In the genomic region with DNA sequence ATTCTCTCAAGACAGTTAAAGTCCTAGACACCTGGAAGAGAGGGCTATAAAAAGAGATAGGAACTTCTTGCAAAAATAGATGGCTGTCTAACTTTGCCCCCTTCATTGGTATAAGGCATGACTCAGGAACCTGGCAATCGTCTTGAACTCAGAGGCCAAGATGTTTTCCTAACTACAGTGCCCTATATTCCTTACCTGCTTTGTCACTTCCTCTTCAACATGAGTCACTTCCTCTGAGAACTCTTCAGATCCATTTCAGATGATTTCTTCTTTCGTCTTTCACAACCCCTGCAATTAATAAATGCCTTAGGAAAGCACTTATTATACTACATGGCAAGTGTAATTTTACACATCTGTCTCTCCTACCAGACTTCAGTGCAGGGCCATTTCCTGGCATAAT, we compare ENCODE assay signal across 12 cellular contexts.
DNase-seq lines count a peak whose midpoint lies in the region; ATAC-seq and TF ChIP-seq lines count a peak whose summit lies in the region.
"Had no signal": no experiment of that assay in that cellular context is flagged by ENCODE, and none has a peak within 500 bp of the region (broad histone marks: within the 10 kb centered on the region; RNA-seq: fewer than 3 reads in every experiment).

No MANE protein-coding gene starts in this region.

- H2AFZ ChIP-seq in mesenchymal stem cell (ENCODE audit: low read depth, low read length), result no peak overlapping the region

- peak; percentile 6 for DNase-seq in GF-D8 (lab: John Stamatoyannopoulos, UW)
- DNase-seq in NB4 (ENCODE audit: low read depth), result peak; percentile 54
- DNase-seq in astrocyte of the spinal cord (ENCODE audit: low read depth, low spot score), result peak; percentile 58
- DNase-seq in mesenchymal stem cell, result peak; percentile 62
- DNase-seq in 8988T, result no peak
- no peak for DNase-seq in NCI-H2171 (lab: John Stamatoyannopoulos, UW)
- no peak for DNase-seq in sciatic nerve (ENCODE audit: low spot score)
- DNase-seq: H7, NCI-H1092 had no signal

- ATAC-seq in HG02610 (IDR thresholded peaks at IDR 0.05; ENCODE audit: unreplicated experiment) (no peak), sciatic nerve (no peak)
- ATAC-seq: GM12878 had no signal

- H3K4me3 ChIP-seq in NB4 (ENCODE audit: low read depth, low read length), result no peak overlapping the region
- H3K4me3 ChIP-seq in astrocyte of the spinal cord (ENCODE audit: low read depth, low read length), result no peak overlapping the region
- no peak overlapping the region for H3K4me3 ChIP-seq in mesenchymal stem cell (ENCODE audit: insufficient read depth in 1 of 2, low read depth in 1 of 2, low read length in 2 of 2)
- H3K4me3 ChIP-seq: GM12878, skin epidermis had no signal

- no peak for TF ChIP-seq POLR2A in NB4 (IDR thresholded peaks at IDR 0.05; ENCODE audit: extremely low read depth, insufficient read length)

- no peaks in the 10 kb centered on the region for H3K27me3 ChIP-seq in mesenchymal stem cell (ENCODE audit: control insufficient read depth in 1 of 2, insufficient read depth in 1 of 2, low read length in 2 of 2)

- 14% methylated on average over 2 of the region's 2 CpGs for WGBS in mesenchymal stem cell

- no peak overlapping the region for H2BK5ac ChIP-seq in mesenchymal stem cell (ENCODE audit: low read depth, low read length, poor library complexity, severe bottlenecking)

- intact Hi-C loops in sciatic nerve (cut with DNase I), result no loop called here

- H3K79me1 ChIP-seq in mesenchymal stem cell (replicated peaks; ENCODE audit: low read length, poor library complexity, severe bottlenecking), result no peaks in the 10 kb centered on the region

- H2BK15ac ChIP-seq in mesenchymal stem cell (ENCODE audit: low read depth, poor library complexity, severe bottlenecking), result no peak overlapping the region

- no peak overlapping the region for H2BK12ac ChIP-seq in mesenchymal stem cell (ENCODE audit: low read length in 2 of 2)

- no peak overlapping the region for H3K9ac ChIP-seq in mesenchymal stem cell (ENCODE audit: low read length)

- H4K8ac ChIP-seq in mesenchymal stem cell (ENCODE audit: low read length), result no peak overlapping the region

- no peak overlapping the region for H3K27ac ChIP-seq in mesenchymal stem cell (ENCODE audit: low read length, poor library complexity, severe bottlenecking)
- H3K27ac ChIP-seq: skin epidermis had no signal

- no peaks in the 10 kb centered on the region for H3K36me3 ChIP-seq in mesenchymal stem cell (ENCODE audit: control insufficient read depth in 1 of 2, insufficient read depth in 2 of 2, low read depth in 1 of 2, low read length in 2 of 2)

- no peak overlapping the region for H4K91ac ChIP-seq in mesenchymal stem cell (ENCODE audit: low read length)

- in situ Hi-C loops in astrocyte of the spinal cord (cut with HindIII; ENCODE audit: low sequenced_read_pairs), result no loop called here

- no peak overlapping the region for H3K23ac ChIP-seq in mesenchymal stem cell (ENCODE audit: low read length in 2 of 2)

- H3K4me1 ChIP-seq in mesenchymal stem cell (ENCODE audit: control insufficient read depth, insufficient read depth, low read depth, low read length), result no peaks in the 10 kb centered on the region

- TF ChIP-seq CTCF in NB4 (IDR thresholded peaks at IDR 0.05; ENCODE audit: low read depth, low read length) (no peak), astrocyte of the spinal cord (IDR thresholded peaks at IDR 0.05; ENCODE audit: low read depth, low read length) (no peak)

- H3K9me3 ChIP-seq in mesenchymal stem cell (ENCODE audit: control insufficient read depth, low read length), result no peaks in the 10 kb centered on the region

- no peak overlapping the region for H2AK5ac ChIP-seq in mesenchymal stem cell (ENCODE audit: low read length, severe bottlenecking)

- H3K4ac ChIP-seq in mesenchymal stem cell (ENCODE audit: low read depth in 1 of 2, low read length in 2 of 2), result no peak overlapping the region

- no peak overlapping the region for H2BK120ac ChIP-seq in mesenchymal stem cell (ENCODE audit: low read depth, low read length)

- H3K14ac ChIP-seq in mesenchymal stem cell (ENCODE audit: low read length in 2 of 2), result no peak overlapping the region

- H3K18ac ChIP-seq in mesenchymal stem cell (ENCODE audit: low read depth in 1 of 2, low read length in 2 of 2), result no peak overlapping the region

- H3K4me2 ChIP-seq in mesenchymal stem cell (ENCODE audit: low read length, poor library complexity, severe bottlenecking), result no peak overlapping the region

Comparison
In these comparisons a context has a peak if more than half of its experiments do, and no peak if none do; other contexts are left out.
1. DNase-seq: peak in GF-D8 (single experiment), NB4 (single experiment), astrocyte of the spinal cord (single experiment) and mesenchymal stem cell (single experiment); none in 8988T (single experiment), NCI-H2171 (single experiment) and sciatic nerve (single experiment).